In the genomic region with DNA sequence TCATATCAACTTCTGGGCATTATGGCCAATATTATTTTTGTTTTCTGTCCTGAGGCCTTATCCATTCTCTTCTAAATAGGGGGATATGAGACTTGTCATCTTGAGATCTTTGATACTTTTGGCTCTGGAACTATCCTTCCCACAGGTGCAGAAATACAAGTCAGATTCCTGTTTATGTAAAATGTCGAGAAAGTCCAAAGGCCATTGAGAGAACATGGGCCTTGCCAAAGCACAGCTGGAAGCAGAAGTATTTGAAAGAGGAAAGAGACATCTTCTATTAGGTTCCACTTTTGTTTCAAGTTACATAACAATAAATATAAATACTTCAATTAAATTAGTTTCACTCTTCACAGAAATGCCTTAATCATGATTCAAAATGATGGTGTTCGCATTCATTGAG, we compare ENCODE assay signal across 15 cellular contexts. TPM values are rescaled to one million over a fixed set of nuclear protein-coding genes. Genes with fewer than 3 reads are reported as not detected.
DNase-seq lines count a peak whose midpoint lies in the region; ATAC-seq and TF ChIP-seq lines count a peak whose summit lies in the region.
"Had no signal": no experiment of that assay in that cellular context is flagged by ENCODE, and none has a peak within 500 bp of the region (broad histone marks: within the 10 kb centered on the region; RNA-seq: fewer than 3 reads in every experiment).

No MANE protein-coding gene starts in this region.

- peaks cover 5% of the 10 kb centered on the region for H3K4me1 Mint-ChIP-seq in endothelial cell (ENCODE audit: unreplicated experiment)
- H3K4me1 Mint-ChIP-seq: CD4-positive, alpha-beta memory T cell had no signal

- intact Hi-C loops in left colon (cut with DNase I, micrococcal nuclease), result no loop called here
- intact Hi-C loops in mucosa of descending colon (cut with DNase I, micrococcal nuclease), result no loop called here

- DNase-seq in endothelial cell (ENCODE audit: low spot score), result no peak
- DNase-seq in left colon, result no peak
- no peak for DNase-seq in mucosa of descending colon
- peak; percentile 51 for DNase-seq in smooth muscle cell of the brain vasculature (ENCODE audit: low read depth, low spot score)
- no peak for DNase-seq in GM13976 (ENCODE audit: low spot score)
- DNase-seq in activated T-cell treated with anti-CD3 and anti-CD28 coated beads, Interleukin-2, amount 50 U/mL, for 48 hours, result no peak
- DNase-seq: BE2C; CD4-positive, alpha-beta memory T cell; DMS79; GOT3 had no signal

- H3K4me1 ChIP-seq in mucosa of descending colon (ENCODE audit: low read depth), result no peaks in the 10 kb centered on the region
- H3K4me1 ChIP-seq: BE2C, HAP-1 had no signal

- H3K27me3 Mint-ChIP-seq in endothelial cell (ENCODE audit: unreplicated experiment), result peaks cover 9% of the 10 kb centered on the region

- H3K36me3 Mint-ChIP-seq in endothelial cell (ENCODE audit: low read depth, unreplicated experiment), result peaks cover 26% of the 10 kb centered on the region
- H3K36me3 Mint-ChIP-seq: CD4-positive, alpha-beta memory T cell had no signal

- H3K4me3 Mint-ChIP-seq in endothelial cell (ENCODE audit: unreplicated experiment), result peak overlapping the region; percentile 32
- H3K4me3 Mint-ChIP-seq: CD4-positive, alpha-beta memory T cell had no signal

- no peak overlapping the region for H3K27ac Mint-ChIP-seq in endothelial cell (ENCODE audit: unreplicated experiment)
- H3K27ac Mint-ChIP-seq: CD4-positive, alpha-beta memory T cell had no signal

- H3K9me3 Mint-ChIP-seq in endothelial cell (ENCODE audit: unreplicated experiment), result no peaks in the 10 kb centered on the region

- H3K36me3 ChIP-seq in mucosa of descending colon (ENCODE audit: low read depth), result no peaks in the 10 kb centered on the region
- H3K36me3 ChIP-seq: BE2C, HAP-1 had no signal

- peak; percentile 55 for ATAC-seq in left colon
- peak; percentile 31 for ATAC-seq in mucosa of descending colon
- no peak for ATAC-seq in HG03280 (IDR thresholded peaks at IDR 0.05; ENCODE audit: unreplicated experiment)
- ATAC-seq: A549, GM12878 had no signal

- in situ Hi-C loops in GM13976 (cut with MboI; ENCODE audit: low sequenced_read_pairs, unreplicated experiment), result no loop called here

- no peak overlapping the region for H3K4me3 ChIP-seq in mucosa of descending colon
- H3K4me3 ChIP-seq: A549, GM12878, HAP-1 had no signal

- TF ChIP-seq CTCF in endothelial cell (IDR thresholded peaks at IDR 0.05; ENCODE audit: unreplicated experiment), result no peak
- no peak for TF ChIP-seq CTCF in mucosa of descending colon (IDR thresholded peaks at IDR 0.05)
- no peak for TF ChIP-seq CTCF in GM13976 (IDR thresholded peaks at IDR 0.05; ENCODE audit: borderline replicate concordance, control extremely low read depth, extremely low read depth, insufficient read depth, missing control alignments)

- no peaks in the 10 kb centered on the region for H3K9me3 ChIP-seq in mucosa of descending colon
- H3K9me3 ChIP-seq: A549, BE2C, HAP-1 had no signal

RNA-seq across cellular contexts. Expression of gene PRSS48, which starts 20.8 kb away (rescaled TPM):
- total RNA-seq in endothelial cell (ENCODE audit: unreplicated experiment) (not detected), left colon (not detected), mucosa of descending colon (not detected)
- total RNA-seq: CD4-positive, alpha-beta memory T cell; G401; GM12878 had no signal
